ENCODE assay signal across 24 cellular contexts in genomic region chr9:71218774-71219173, GRCh38.
A peak's percentile ranks its signal among the peaks of the same experiment; 100 is the strongest.
DNase-seq lines count a peak whose midpoint lies in the region; ATAC-seq and TF ChIP-seq lines count a peak whose summit lies in the region.
"Had no signal": no experiment of that assay in that cellular context is flagged by ENCODE, and none has a peak within 500 bp of the region (broad histone marks: within the 10 kb centered on the region; RNA-seq: fewer than 3 reads in every experiment).

No MANE protein-coding gene starts in this region.

- peak overlapping the region; percentile 73 for H2AFZ ChIP-seq in neural progenitor cell (replicated peaks)

- H3K79me2 ChIP-seq in neural progenitor cell (ENCODE audit: low read depth) = no peaks in the 10 kb centered on the region

- peaks cover 6% of the 10 kb centered on the region for H3K4me1 ChIP-seq in neural progenitor cell

- H3K4me3 ChIP-seq in astrocyte of the spinal cord (ENCODE audit: low read depth, low read length) (no peak overlapping the region), neural progenitor cell (no peak overlapping the region)
- H3K4me3 ChIP-seq: K562 had no signal

- no peak overlapping the region for H3K4me2 ChIP-seq in neural progenitor cell

- no peak for ATAC-seq in HG03159 (IDR thresholded peaks at IDR 0.05; ENCODE audit: unreplicated experiment)
- ATAC-seq: HCT116, K562, Panc1 had no signal

- H3K9me3 Mint-ChIP-seq in neural progenitor cell = peaks cover 9% of the 10 kb centered on the region

- in situ Hi-C loops in astrocyte of the spinal cord (cut with HindIII; ENCODE audit: low sequenced_read_pairs) = no loop called here

- no peak for TF ChIP-seq CTCF in astrocyte of the spinal cord (IDR thresholded peaks at IDR 0.05; ENCODE audit: low read depth, low read length)
- no peak for TF ChIP-seq CTCF in neural progenitor cell (IDR thresholded peaks at IDR 0.05)

- H3K27me3 ChIP-seq in neural progenitor cell = no peaks in the 10 kb centered on the region

- peak; percentile 4 for DNase-seq in ELR (ENCODE audit: low read depth)
- DNase-seq in RKO (ENCODE audit: low spot score) = peak; percentile 15
- peak; percentile 31 for DNase-seq in astrocyte of the spinal cord (ENCODE audit: low read depth, low spot score)
- no peak for DNase-seq in neural progenitor cell (ENCODE audit: low spot score)
- no peak for DNase-seq in NCI-H2029 treated with DMSO at 0.1 percent for 48 hours (lab: John Stamatoyannopoulos, UW)
- no peak for DNase-seq in OCI-M2 (lab: John Stamatoyannopoulos, UW; ENCODE audit: unreplicated experiment)
- no peak for DNase-seq in posterior vena cava (ENCODE audit: low spot score)
- DNase-seq: Calu3; CD8-positive, alpha-beta memory T cell; GDM1; GOT3; NCI-H1092 treated with DMSO at 0.1 percent for 48 hours; NCI-H146; NCI-H2029; NCI-H226; NCI-H510A treated with DMSO at 0.1 percent for 48 hours; NCI-H748 treated with DMSO at 0.1 percent for 48 hours; NK-92 treated with Interleukin-12 subunit alpha and Interleukin-12 subunit beta, amount 100 ng/mL, for 24 hours; Right ventricle myocardium superior had no signal

- no peaks in the 10 kb centered on the region for H3K27me3 Mint-ChIP-seq in neural progenitor cell (ENCODE audit: insufficient read depth, low read depth)

- H3K36me3 ChIP-seq in neural progenitor cell = peaks cover 3% of the 10 kb centered on the region

- H4K20me1 ChIP-seq in neural progenitor cell (ENCODE audit: low read depth) = no peaks in the 10 kb centered on the region

- H3K4me1 Mint-ChIP-seq in neural progenitor cell = peaks cover 18% of the 10 kb centered on the region
- H3K4me1 Mint-ChIP-seq: CD8-positive, alpha-beta memory T cell had no signal

- H3K9me3 ChIP-seq in neural progenitor cell (ENCODE audit: low read depth) = peaks cover 3% of the 10 kb centered on the region

- intact Hi-C loops in posterior vena cava (cut with DNase I) = no loop called here

- H3K4me3 Mint-ChIP-seq in neural progenitor cell = no peak overlapping the region
- H3K4me3 Mint-ChIP-seq: CD8-positive, alpha-beta memory T cell had no signal

- no peak overlapping the region for H3K27ac ChIP-seq in neural progenitor cell
- H3K27ac ChIP-seq: C4-2B had no signal

- no peaks in the 10 kb centered on the region for H3K36me3 Mint-ChIP-seq in neural progenitor cell
- H3K36me3 Mint-ChIP-seq: CD8-positive, alpha-beta memory T cell had no signal

- H3K27ac Mint-ChIP-seq in neural progenitor cell = no peak overlapping the region
- H3K27ac Mint-ChIP-seq: CD8-positive, alpha-beta memory T cell had no signal

- no peak overlapping the region for H3K9ac ChIP-seq in neural progenitor cell

- H3F3A ChIP-seq in neural progenitor cell (ENCODE audit: low read depth) = no peaks in the 10 kb centered on the region

Comparison
In these comparisons a context has a peak if more than half of its experiments do, and no peak if none do; other contexts are left out.
1. DNase-seq: peak in ELR (single experiment), RKO (single experiment) and astrocyte of the spinal cord (single experiment); none in neural progenitor cell (single experiment), NCI-H2029 treated with DMSO at 0.1 percent for 48 hours (single experiment), OCI-M2 (single experiment) and posterior vena cava (single experiment).